13 cellular contexts compared by ENCODE assay signal in genomic region chr11:59573216-59573615, GRCh38. TPM values are rescaled to one million over a fixed set of nuclear protein-coding genes. Genes with fewer than 3 reads are reported as not detected.
DNase-seq lines count a peak whose midpoint lies in the region; ATAC-seq and TF ChIP-seq lines count a peak whose summit lies in the region.
"Had no signal": no experiment of that assay in that cellular context is flagged by ENCODE, and none has a peak within 500 bp of the region (broad histone marks: within the 10 kb centered on the region; RNA-seq: fewer than 3 reads in every experiment).

No MANE protein-coding gene starts in this region.

- no peak for TF ChIP-seq POLR2A in uterus (IDR thresholded peaks at IDR 0.05)

- no peaks in the 10 kb centered on the region for H3K27me3 Mint-ChIP-seq in activated naive CD4-positive, alpha-beta T cell treated with anti-CD3 and anti-CD28 coated beads for 36 hours (ENCODE audit: low read depth)
- H3K27me3 Mint-ChIP-seq in nephron progenitor cell (ENCODE audit: low read depth, poor library complexity) = peaks cover 2% of the 10 kb centered on the region
- H3K27me3 Mint-ChIP-seq: activated CD4-positive, alpha-beta memory T cell treated with anti-CD3 and anti-CD28 coated beads, Interleukin-2, amount 10 ng/mL, durations not matched to agents 7 days and 5 days; activated naive CD8-positive, alpha-beta T cell; type B pancreatic cell had no signal

- TF ChIP-seq CTCF in astrocyte of the cerebellum (IDR thresholded peaks at IDR 0.05; ENCODE audit: low read depth, low read length, missing control alignments) = no peak
- no peak for TF ChIP-seq CTCF in uterus (IDR thresholded peaks at IDR 0.05)
- TF ChIP-seq CTCF in nephron progenitor cell (IDR thresholded peaks at IDR 0.05) = no peak
- TF ChIP-seq CTCF in WERI-Rb-1 (IDR thresholded peaks at IDR 0.05; ENCODE audit: low read depth, low read length) = no peak

- H3K4me1 Mint-ChIP-seq in activated naive CD4-positive, alpha-beta T cell treated with anti-CD3 and anti-CD28 coated beads for 36 hours (ENCODE audit: low read depth) = no peaks in the 10 kb centered on the region
- H3K4me1 Mint-ChIP-seq in nephron progenitor cell = peaks cover 22% of the 10 kb centered on the region
- H3K4me1 Mint-ChIP-seq: activated CD4-positive, alpha-beta memory T cell treated with anti-CD3 and anti-CD28 coated beads, Interleukin-2, amount 10 ng/mL, durations not matched to agents 7 days and 5 days; natural killer cell had no signal

- no peak for ATAC-seq in GM19023 (IDR thresholded peaks at IDR 0.05; ENCODE audit: unreplicated experiment)
- ATAC-seq: natural killer cell had no signal

- no peaks in the 10 kb centered on the region for H3K9me3 ChIP-seq in uterus
- H3K9me3 ChIP-seq in WERI-Rb-1 (ENCODE audit: severe bottlenecking) = peaks cover under 1% of the 10 kb centered on the region

- peak overlapping the region; percentile 52 to 74 for H3K27ac ChIP-seq in uterus
- H3K27ac ChIP-seq in WERI-Rb-1 = no peak overlapping the region

- H3K36me3 ChIP-seq in uterus (no peaks in the 10 kb centered on the region), WERI-Rb-1 (peaks cover 32% of the 10 kb centered on the region)

- H3K4me1 ChIP-seq in uterus = no peaks in the 10 kb centered on the region

- peaks cover 19% of the 10 kb centered on the region for H3K36me3 Mint-ChIP-seq in activated naive CD4-positive, alpha-beta T cell treated with anti-CD3 and anti-CD28 coated beads for 36 hours (ENCODE audit: low read depth)
- peaks cover 35% of the 10 kb centered on the region for H3K36me3 Mint-ChIP-seq in nephron progenitor cell (ENCODE audit: low read depth)

- CTCF ChIA-PET in activated naive CD4-positive, alpha-beta T cell treated with anti-CD3 and anti-CD28 coated beads for 36 hours (lab: Charles Lee) = no interaction called here

- H3K27me3 ChIP-seq in uterus (no peaks in the 10 kb centered on the region), WERI-Rb-1 (ENCODE audit: insufficient read depth, low read depth, severe bottlenecking) (no peaks in the 10 kb centered on the region)

- H3K9me3 Mint-ChIP-seq in activated naive CD4-positive, alpha-beta T cell treated with anti-CD3 and anti-CD28 coated beads for 36 hours = no peaks in the 10 kb centered on the region
- H3K9me3 Mint-ChIP-seq in nephron progenitor cell = no peaks in the 10 kb centered on the region
- H3K9me3 Mint-ChIP-seq: activated CD4-positive, alpha-beta memory T cell treated with anti-CD3 and anti-CD28 coated beads, Interleukin-2, amount 10 ng/mL, durations not matched to agents 7 days and 5 days; natural killer cell; type B pancreatic cell had no signal

- no peak for DNase-seq in activated naive CD4-positive, alpha-beta T cell treated with anti-CD3 and anti-CD28 coated beads for 36 hours
- DNase-seq in activated naive CD4-positive, alpha-beta T cell treated with anti-CD3 and anti-CD28 coated beads, Interleukin-2, amount 50 U/mL, for 16 hours = no peak
- DNase-seq in astrocyte of the cerebellum (ENCODE audit: low read depth) (peak; percentile 84), glomerular visceral epithelial cell (ENCODE audit: extremely low spot score) (peak; percentile 64), uterus (no peak), nephron progenitor cell (no peak), WERI-Rb-1 (no peak)
- DNase-seq: activated CD4-positive, alpha-beta memory T cell treated with anti-CD3 and anti-CD28 coated beads, Interleukin-2, amount 10 ng/mL, durations not matched to agents 7 days and 5 days; DMS79 treated with DMSO at 0.1 percent for 48 hours; natural killer cell had no signal

- in situ Hi-C loops in astrocyte of the cerebellum (cut with HindIII; ENCODE audit: low sequenced_read_pairs) = no loop called here

- H3K4me3 ChIP-seq in astrocyte of the cerebellum (ENCODE audit: low read depth, low read length) (no peak overlapping the region), uterus (no peak overlapping the region), WERI-Rb-1 (ENCODE audit: low read depth, low read length) (no peak overlapping the region)

- peak overlapping the region; percentile 61 for H3K27ac Mint-ChIP-seq in activated naive CD4-positive, alpha-beta T cell treated with anti-CD3 and anti-CD28 coated beads for 36 hours
- no peak overlapping the region for H3K27ac Mint-ChIP-seq in nephron progenitor cell
- H3K27ac Mint-ChIP-seq: activated CD4-positive, alpha-beta memory T cell treated with anti-CD3 and anti-CD28 coated beads, Interleukin-2, amount 10 ng/mL, durations not matched to agents 7 days and 5 days; activated naive CD8-positive, alpha-beta T cell; type B pancreatic cell had no signal

- no peak overlapping the region for H3K4me3 Mint-ChIP-seq in activated naive CD4-positive, alpha-beta T cell treated with anti-CD3 and anti-CD28 coated beads for 36 hours
- no peak overlapping the region for H3K4me3 Mint-ChIP-seq in nephron progenitor cell
- H3K4me3 Mint-ChIP-seq: activated CD4-positive, alpha-beta memory T cell treated with anti-CD3 and anti-CD28 coated beads, Interleukin-2, amount 10 ng/mL, durations not matched to agents 7 days and 5 days; activated naive CD8-positive, alpha-beta T cell; natural killer cell; type B pancreatic cell had no signal

- intact Hi-C loops in activated naive CD4-positive, alpha-beta T cell treated with anti-CD3 and anti-CD28 coated beads for 36 hours (cut with micrococcal nuclease) = no loop called here
- intact Hi-C loops in uterus (cut with DNase I; ENCODE audit: low total_unique reads) = no loop called here

RNA-seq across cellular contexts. Expression of gene OSBP, which starts 42.4 kb away (rescaled TPM):
- total RNA-seq in activated naive CD4-positive, alpha-beta T cell treated with anti-CD3 and anti-CD28 coated beads for 36 hours = 10 to 100 TPM; 33.9 to 37.0 TPM
- total RNA-seq in uterus = 10 to 100 TPM; 27.4 to 51.0 (median 41.9) TPM

Comparison
In these comparisons a context has a peak if more than half of its experiments do, and no peak if none do; other contexts are left out.
1. DNase-seq: peak in astrocyte of the cerebellum (single experiment) and glomerular visceral epithelial cell (single experiment); none in activated naive CD4-positive, alpha-beta T cell treated with anti-CD3 and anti-CD28 coated beads for 36 hours (single experiment), activated naive CD4-positive, alpha-beta T cell treated with anti-CD3 and anti-CD28 coated beads, Interleukin-2, amount 50 U/mL, for 16 hours (single experiment), uterus (0 of 2), nephron progenitor cell (single experiment) and WERI-Rb-1 (single experiment).